Comparison of ENCODE assay signal across 9 cellular contexts in the genomic region with DNA sequence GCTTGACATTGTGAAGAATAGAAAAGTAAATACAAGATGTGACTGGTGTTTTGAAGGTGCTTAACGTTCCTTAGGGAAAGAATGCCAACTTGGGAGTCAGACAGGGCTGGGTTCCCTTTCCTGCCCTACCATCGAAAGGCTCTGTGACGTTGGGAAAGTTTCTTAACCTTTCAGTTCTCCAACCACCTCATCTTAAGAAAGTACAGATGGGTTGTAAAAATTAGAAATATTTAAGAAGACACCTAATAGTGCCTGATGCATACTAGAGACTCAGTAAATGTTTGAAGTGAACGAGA. TPM values are rescaled to one million over a fixed set of nuclear protein-coding genes. Genes with fewer than 3 reads are reported as not detected.
DNase-seq lines count a peak whose midpoint lies in the region; ATAC-seq and TF ChIP-seq lines count a peak whose summit lies in the region.
"Had no signal": no experiment of that assay in that cellular context is flagged by ENCODE, and none has a peak within 500 bp of the region (broad histone marks: within the 10 kb centered on the region; RNA-seq: fewer than 3 reads in every experiment).

No MANE protein-coding gene starts in this region.

- peak overlapping the region; percentile 88 for H3K27ac Mint-ChIP-seq in activated CD8-positive, alpha-beta T cell treated with anti-CD3 and anti-CD28 coated beads, Interleukin-2, amount 10 ng/mL, durations not matched to agents 7 days and 5 days
- peak overlapping the region; percentile 80 for H3K27ac Mint-ChIP-seq in stimulated activated memory B cell treated with anti-CD40 and anti-IgM and Interleukin-4, amounts not matched to agents 10 μg/mL and 1 μg/mL and 100 μg/mL, for 72 hours

- H3K27me3 ChIP-seq in iPS-15b (ENCODE audit: control insufficient read depth, insufficient read depth, low read length), result no peaks in the 10 kb centered on the region

- H3K4me3 ChIP-seq in HFF-Myc (replicated peaks; ENCODE audit: low read depth, low read length) (peak overlapping the region; percentile 61), iPS-15b (ENCODE audit: low read depth, low read length) (peak overlapping the region; percentile 82)

- H3K9ac ChIP-seq in iPS-15b (ENCODE audit: low read depth, low read length), result peak overlapping the region; percentile 87

- no peak for ATAC-seq in activated CD8-positive, alpha-beta T cell treated with anti-CD3 and anti-CD28 coated beads, Interleukin-2, amount 10 ng/mL, durations not matched to agents 7 days and 5 days
- no peak for ATAC-seq in stimulated activated memory B cell treated with anti-CD40 and anti-IgM and Interleukin-4, amounts not matched to agents 10 μg/mL and 1 μg/mL and 100 μg/mL, for 72 hours

- H3K27me3 Mint-ChIP-seq in activated CD8-positive, alpha-beta T cell treated with anti-CD3 and anti-CD28 coated beads, Interleukin-2, amount 10 ng/mL, durations not matched to agents 7 days and 5 days (ENCODE audit: low read depth), result no peaks in the 10 kb centered on the region
- no peaks in the 10 kb centered on the region for H3K27me3 Mint-ChIP-seq in stimulated activated memory B cell treated with anti-CD40 and anti-IgM and Interleukin-4, amounts not matched to agents 10 μg/mL and 1 μg/mL and 100 μg/mL, for 72 hours

- POLR2A ChIA-PET in activated CD8-positive, alpha-beta T cell treated with anti-CD3 and anti-CD28 coated beads, Interleukin-2, amount 10 ng/mL, durations not matched to agents 7 days and 5 days (lab: Charles Lee), result interaction anchor here (0.8 to 2.6 kb wide), 6 partner anchors 9 to 50 kb away, joined by 3 to 10 read pairs (median 4); partner anchors contain the start of genes CBY1 and TOMM22

- DNase-seq in HFF-Myc (ENCODE audit: extremely low read depth, low read depth) (no peak), putamen (ENCODE audit: low spot score) (no peak), NCI-H2171 treated with DMSO at 0.1 percent for 48 hours (lab: John Stamatoyannopoulos, UW) (no peak), foreskin melanocyte (no peak)
- no peak for DNase-seq in activated CD8-positive, alpha-beta T cell treated with anti-CD3 and anti-CD28 coated beads, Interleukin-2, amount 10 ng/mL, durations not matched to agents 7 days and 5 days
- no peak for DNase-seq in activated CD8-positive, alpha-beta memory T cell treated with anti-CD3 and anti-CD28 coated beads for 24 hours
- DNase-seq: cerebellar nuclear complex had no signal

- no peaks in the 10 kb centered on the region for H3K9me3 Mint-ChIP-seq in activated CD8-positive, alpha-beta T cell treated with anti-CD3 and anti-CD28 coated beads, Interleukin-2, amount 10 ng/mL, durations not matched to agents 7 days and 5 days (ENCODE audit: insufficient read depth)
- H3K9me3 Mint-ChIP-seq in stimulated activated memory B cell treated with anti-CD40 and anti-IgM and Interleukin-4, amounts not matched to agents 10 μg/mL and 1 μg/mL and 100 μg/mL, for 72 hours, result no peaks in the 10 kb centered on the region

- peaks cover 33% of the 10 kb centered on the region for H3K36me3 Mint-ChIP-seq in activated CD8-positive, alpha-beta T cell treated with anti-CD3 and anti-CD28 coated beads, Interleukin-2, amount 10 ng/mL, durations not matched to agents 7 days and 5 days (ENCODE audit: low read depth)
- H3K36me3 Mint-ChIP-seq in stimulated activated memory B cell treated with anti-CD40 and anti-IgM and Interleukin-4, amounts not matched to agents 10 μg/mL and 1 μg/mL and 100 μg/mL, for 72 hours, result peaks cover 10% of the 10 kb centered on the region

- H3K4me1 ChIP-seq in iPS-15b (ENCODE audit: control insufficient read depth, insufficient read depth, low read length), result peaks cover 26% of the 10 kb centered on the region

- H3K9me3 ChIP-seq in iPS-15b (ENCODE audit: control insufficient read depth, insufficient read depth, low read length), result no peaks in the 10 kb centered on the region

- peak overlapping the region; percentile 93 for H3K4me3 Mint-ChIP-seq in activated CD8-positive, alpha-beta T cell treated with anti-CD3 and anti-CD28 coated beads, Interleukin-2, amount 10 ng/mL, durations not matched to agents 7 days and 5 days
- peak overlapping the region; percentile 91 for H3K4me3 Mint-ChIP-seq in stimulated activated memory B cell treated with anti-CD40 and anti-IgM and Interleukin-4, amounts not matched to agents 10 μg/mL and 1 μg/mL and 100 μg/mL, for 72 hours

- CTCF ChIA-PET in activated CD8-positive, alpha-beta T cell treated with anti-CD3 and anti-CD28 coated beads, Interleukin-2, amount 10 ng/mL, durations not matched to agents 7 days and 5 days (lab: Charles Lee), result interaction anchor here (1.3 to 6.1 kb wide), 9 partner anchors 8 to 654 kb away, joined by 3 to 48 read pairs (median 6); partner anchors contain the start of gene TOMM22

- peaks cover 47% of the 10 kb centered on the region for H3K4me1 Mint-ChIP-seq in activated CD8-positive, alpha-beta T cell treated with anti-CD3 and anti-CD28 coated beads, Interleukin-2, amount 10 ng/mL, durations not matched to agents 7 days and 5 days (ENCODE audit: low read depth)
- H3K4me1 Mint-ChIP-seq in stimulated activated memory B cell treated with anti-CD40 and anti-IgM and Interleukin-4, amounts not matched to agents 10 μg/mL and 1 μg/mL and 100 μg/mL, for 72 hours, result peaks cover 50% of the 10 kb centered on the region

- H3K36me3 ChIP-seq in iPS-15b (ENCODE audit: control insufficient read depth, insufficient read depth, low read length), result no peaks in the 10 kb centered on the region

- TF ChIP-seq CTCF in HFF-Myc (IDR thresholded peaks at IDR 0.05; ENCODE audit: low read depth, low read length, missing control alignments), result no peak

RNA-seq across cellular contexts. Expression of gene GTPBP1, which starts 1.1 kb away (rescaled TPM):
- 10 to 100 TPM; 71.8 to 73.9 TPM for total RNA-seq in activated CD8-positive, alpha-beta T cell treated with anti-CD3 and anti-CD28 coated beads, Interleukin-2, amount 10 ng/mL, durations not matched to agents 7 days and 5 days

RNA-seq across cellular contexts. Expression of gene JOSD1, which starts 6.1 kb away (rescaled TPM):
- 10 to 100 TPM; 60.0 to 63.7 TPM for total RNA-seq in activated CD8-positive, alpha-beta T cell treated with anti-CD3 and anti-CD28 coated beads, Interleukin-2, amount 10 ng/mL, durations not matched to agents 7 days and 5 days

RNA-seq across cellular contexts. Expression of gene TOMM22, which starts 25.1 kb away (rescaled TPM):
- 10 to 100 TPM; 91.3 to 98.7 TPM for total RNA-seq in activated CD8-positive, alpha-beta T cell treated with anti-CD3 and anti-CD28 coated beads, Interleukin-2, amount 10 ng/mL, durations not matched to agents 7 days and 5 days

RNA-seq across cellular contexts. Expression of gene SUN2, which starts 49.0 kb away (rescaled TPM):
- 100 to 1,000 TPM; 481 to 482 TPM for total RNA-seq in activated CD8-positive, alpha-beta T cell treated with anti-CD3 and anti-CD28 coated beads, Interleukin-2, amount 10 ng/mL, durations not matched to agents 7 days and 5 days

RNA-seq across cellular contexts. Expression of gene CBY1, which starts 50.4 kb away (rescaled TPM):
- 10 to 100 TPM; 11.6 to 13.6 TPM for total RNA-seq in activated CD8-positive, alpha-beta T cell treated with anti-CD3 and anti-CD28 coated beads, Interleukin-2, amount 10 ng/mL, durations not matched to agents 7 days and 5 days
